ENCODE assay signal across 1 cellular context in the genomic region with DNA sequence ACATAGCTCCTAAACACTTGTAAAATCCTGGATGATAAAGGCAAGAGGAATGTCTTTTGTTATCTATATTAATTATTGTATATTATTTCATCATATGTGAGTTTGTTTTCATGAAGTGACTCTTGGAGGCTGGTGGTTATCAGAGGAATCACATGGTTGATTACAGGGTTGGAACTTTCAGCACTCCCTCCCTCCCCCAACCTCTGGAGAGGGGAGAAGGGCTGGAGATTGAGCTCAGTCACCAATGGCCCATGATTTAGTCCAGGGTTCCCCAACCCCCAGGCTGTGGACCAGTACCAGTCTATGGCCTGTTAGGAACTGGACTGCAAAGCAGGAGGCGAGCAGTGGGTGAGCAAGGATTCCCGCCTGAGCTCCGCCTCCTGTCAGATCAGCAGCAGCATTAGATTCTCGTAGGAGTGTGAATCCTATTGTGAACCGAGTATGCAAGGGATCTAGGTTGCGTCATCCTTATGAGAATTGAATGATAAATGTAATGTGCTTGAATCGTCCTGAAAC.
TF ChIP-seq lines count a peak whose summit lies in the region.

No MANE protein-coding gene starts in this region.

TF ChIP-seq in K562, 482 proteins besides CTCF, POLR2A, EP300 and RAD21 (continued from another document and continues in another):
- TF ChIP-seq, protein P1, sequence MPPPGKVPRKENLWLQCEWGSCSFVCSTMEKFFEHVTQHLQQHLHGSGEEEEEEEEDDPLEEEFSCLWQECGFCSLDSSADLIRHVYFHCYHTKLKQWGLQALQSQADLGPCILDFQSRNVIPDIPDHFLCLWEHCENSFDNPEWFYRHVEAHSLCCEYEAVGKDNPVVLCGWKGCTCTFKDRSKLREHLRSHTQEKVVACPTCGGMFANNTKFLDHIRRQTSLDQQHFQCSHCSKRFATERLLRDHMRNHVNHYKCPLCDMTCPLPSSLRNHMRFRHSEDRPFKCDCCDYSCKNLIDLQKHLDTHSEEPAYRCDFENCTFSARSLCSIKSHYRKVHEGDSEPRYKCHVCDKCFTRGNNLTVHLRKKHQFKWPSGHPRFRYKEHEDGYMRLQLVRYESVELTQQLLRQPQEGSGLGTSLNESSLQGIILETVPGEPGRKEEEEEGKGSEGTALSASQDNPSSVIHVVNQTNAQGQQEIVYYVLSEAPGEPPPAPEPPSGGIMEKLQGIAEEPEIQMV (tag; conservative IDR thresholded peaks at IDR 0.05; ENCODE audit: low read depth): no peak
- TF ChIP-seq EP400 (IDR thresholded peaks at IDR 0.05) (peak; percentile 25; the same call in 1 of the 2 replicates), CHCHD3 (CRISPR knock-in tag; IDR thresholded peaks at IDR 0.05) (no peak), HEY1 (CRISPR knock-in tag; IDR thresholded peaks at IDR 0.05; ENCODE audit: borderline replicate concordance) (no peak), ZNF766 (CRISPR knock-in tag; conservative IDR thresholded peaks at IDR 0.05) (peak; percentile 74; the same call in 1 of the 2 replicates), MYC (IDR thresholded peaks at IDR 0.05; ENCODE audit: low read depth, low read length) (peak; percentile 24), MYC (CRISPR knock-in tag; IDR thresholded peaks at IDR 0.05; ENCODE audit: borderline replicate concordance, low read depth) (no peak), GATA2 (CRISPR knock-in tag; IDR thresholded peaks at IDR 0.05) (no peak), KLF6 (CRISPR knock-in tag; IDR thresholded peaks at IDR 0.05; ENCODE audit: borderline replicate concordance) (peak; percentile 42; the same call in 1 of the 2 replicates), HMGN3 (IDR thresholded peaks at IDR 0.05; ENCODE audit: borderline replicate concordance, extremely low read depth, insufficient read length, low read depth, low read length) (no peak), HMG20B (CRISPR knock-in tag; IDR thresholded peaks at IDR 0.05) (no peak), ZC3H8 (IDR thresholded peaks at IDR 0.05) (no peak), SNIP1 (IDR thresholded peaks at IDR 0.05; ENCODE audit: low read depth) (no peak), ZNF354B (CRISPR knock-in tag; IDR thresholded peaks at IDR 0.05) (no peak; the same call in 1 of the 2 replicates), ZNF324 (CRISPR knock-in tag; IDR thresholded peaks at IDR 0.05) (no peak), PHTF2 (CRISPR knock-in tag; IDR thresholded peaks at IDR 0.05) (no peak), PURB (CRISPR knock-in tag; IDR thresholded peaks at IDR 0.05; ENCODE audit: low read depth) (no peak), ARHGAP35 (IDR thresholded peaks at IDR 0.05; ENCODE audit: partially characterized antibody) (no peak), HMG20A (CRISPR knock-in tag; conservative IDR thresholded peaks at IDR 0.05) (no peak), HDAC6 (IDR thresholded peaks at IDR 0.05; ENCODE audit: low read depth, low read length) (no peak), FOXJ3 (CRISPR knock-in tag; IDR thresholded peaks at IDR 0.05) (no peak), SNRNP70 (optimal IDR thresholded peaks at IDR 0.05; ENCODE audit: low read depth, low read length) (no peak), SOX6 (IDR thresholded peaks at IDR 0.05) (peak; percentile 68), LEF1 (IDR thresholded peaks at IDR 0.05) (peak; percentile 62; the same call in 1 of the 2 replicates), ZBED1 (IDR thresholded peaks at IDR 0.05) (no peak), RFX1 (IDR thresholded peaks at IDR 0.05) (no peak)
- TF ChIP-seq, protein P2, sequence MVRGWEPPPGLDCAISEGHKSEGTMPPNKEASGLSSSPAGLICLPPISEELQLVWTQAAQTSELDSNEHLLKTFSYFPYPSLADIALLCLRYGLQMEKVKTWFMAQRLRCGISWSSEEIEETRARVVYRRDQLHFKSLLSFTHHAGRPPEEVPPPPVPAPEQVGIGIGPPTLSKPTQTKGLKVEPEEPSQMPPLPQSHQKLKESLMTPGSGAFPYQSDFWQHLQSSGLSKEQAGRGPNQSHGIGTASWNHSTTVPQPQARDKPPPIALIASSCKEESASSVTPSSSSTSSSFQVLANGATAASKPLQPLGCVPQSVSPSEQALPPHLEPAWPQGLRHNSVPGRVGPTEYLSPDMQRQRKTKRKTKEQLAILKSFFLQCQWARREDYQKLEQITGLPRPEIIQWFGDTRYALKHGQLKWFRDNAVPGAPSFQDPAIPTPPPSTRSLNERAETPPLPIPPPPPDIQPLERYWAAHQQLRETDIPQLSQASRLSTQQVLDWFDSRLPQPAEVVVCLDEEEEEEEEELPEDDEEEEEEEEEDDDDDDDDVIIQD (CRISPR knock-in tag; IDR thresholded peaks at IDR 0.05): peak; percentile 20; the same call in 1 of the 2 replicates
- TF ChIP-seq, protein P3, sequence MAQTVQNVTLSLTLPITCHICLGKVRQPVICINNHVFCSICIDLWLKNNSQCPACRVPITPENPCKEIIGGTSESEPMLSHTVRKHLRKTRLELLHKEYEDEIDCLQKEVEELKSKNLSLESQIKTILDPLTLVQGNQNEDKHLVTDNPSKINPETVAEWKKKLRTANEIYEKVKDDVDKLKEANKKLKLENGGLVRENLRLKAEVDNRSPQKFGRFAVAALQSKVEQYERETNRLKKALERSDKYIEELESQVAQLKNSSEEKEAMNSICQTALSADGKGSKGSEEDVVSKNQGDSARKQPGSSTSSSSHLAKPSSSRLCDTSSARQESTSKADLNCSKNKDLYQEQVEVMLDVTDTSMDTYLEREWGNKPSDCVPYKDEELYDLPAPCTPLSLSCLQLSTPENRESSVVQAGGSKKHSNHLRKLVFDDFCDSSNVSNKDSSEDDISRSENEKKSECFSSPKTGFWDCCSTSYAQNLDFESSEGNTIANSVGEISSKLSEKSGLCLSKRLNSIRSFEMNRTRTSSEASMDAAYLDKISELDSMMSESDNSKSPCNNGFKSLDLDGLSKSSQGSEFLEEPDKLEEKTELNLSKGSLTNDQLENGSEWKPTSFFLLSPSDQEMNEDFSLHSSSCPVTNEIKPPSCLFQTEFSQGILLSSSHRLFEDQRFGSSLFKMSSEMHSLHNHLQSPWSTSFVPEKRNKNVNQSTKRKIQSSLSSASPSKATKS (CRISPR knock-in tag; IDR thresholded peaks at IDR 0.05): no peak
- TF ChIP-seq, protein P4, sequence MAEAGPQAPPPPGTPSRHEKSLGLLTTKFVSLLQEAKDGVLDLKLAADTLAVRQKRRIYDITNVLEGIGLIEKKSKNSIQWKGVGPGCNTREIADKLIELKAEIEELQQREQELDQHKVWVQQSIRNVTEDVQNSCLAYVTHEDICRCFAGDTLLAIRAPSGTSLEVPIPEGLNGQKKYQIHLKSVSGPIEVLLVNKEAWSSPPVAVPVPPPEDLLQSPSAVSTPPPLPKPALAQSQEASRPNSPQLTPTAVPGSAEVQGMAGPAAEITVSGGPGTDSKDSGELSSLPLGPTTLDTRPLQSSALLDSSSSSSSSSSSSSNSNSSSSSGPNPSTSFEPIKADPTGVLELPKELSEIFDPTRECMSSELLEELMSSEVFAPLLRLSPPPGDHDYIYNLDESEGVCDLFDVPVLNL (CRISPR knock-in tag; IDR thresholded peaks at IDR 0.05; ENCODE audit: low read depth): no peak
- TF ChIP-seq, protein P5, sequence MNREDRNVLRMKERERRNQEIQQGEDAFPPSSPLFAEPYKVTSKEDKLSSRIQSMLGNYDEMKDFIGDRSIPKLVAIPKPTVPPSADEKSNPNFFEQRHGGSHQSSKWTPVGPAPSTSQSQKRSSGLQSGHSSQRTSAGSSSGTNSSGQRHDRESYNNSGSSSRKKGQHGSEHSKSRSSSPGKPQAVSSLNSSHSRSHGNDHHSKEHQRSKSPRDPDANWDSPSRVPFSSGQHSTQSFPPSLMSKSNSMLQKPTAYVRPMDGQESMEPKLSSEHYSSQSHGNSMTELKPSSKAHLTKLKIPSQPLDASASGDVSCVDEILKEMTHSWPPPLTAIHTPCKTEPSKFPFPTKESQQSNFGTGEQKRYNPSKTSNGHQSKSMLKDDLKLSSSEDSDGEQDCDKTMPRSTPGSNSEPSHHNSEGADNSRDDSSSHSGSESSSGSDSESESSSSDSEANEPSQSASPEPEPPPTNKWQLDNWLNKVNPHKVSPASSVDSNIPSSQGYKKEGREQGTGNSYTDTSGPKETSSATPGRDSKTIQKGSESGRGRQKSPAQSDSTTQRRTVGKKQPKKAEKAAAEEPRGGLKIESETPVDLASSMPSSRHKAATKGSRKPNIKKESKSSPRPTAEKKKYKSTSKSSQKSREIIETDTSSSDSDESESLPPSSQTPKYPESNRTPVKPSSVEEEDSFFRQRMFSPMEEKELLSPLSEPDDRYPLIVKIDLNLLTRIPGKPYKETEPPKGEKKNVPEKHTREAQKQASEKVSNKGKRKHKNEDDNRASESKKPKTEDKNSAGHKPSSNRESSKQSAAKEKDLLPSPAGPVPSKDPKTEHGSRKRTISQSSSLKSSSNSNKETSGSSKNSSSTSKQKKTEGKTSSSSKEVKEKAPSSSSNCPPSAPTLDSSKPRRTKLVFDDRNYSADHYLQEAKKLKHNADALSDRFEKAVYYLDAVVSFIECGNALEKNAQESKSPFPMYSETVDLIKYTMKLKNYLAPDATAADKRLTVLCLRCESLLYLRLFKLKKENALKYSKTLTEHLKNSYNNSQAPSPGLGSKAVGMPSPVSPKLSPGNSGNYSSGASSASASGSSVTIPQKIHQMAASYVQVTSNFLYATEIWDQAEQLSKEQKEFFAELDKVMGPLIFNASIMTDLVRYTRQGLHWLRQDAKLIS (CRISPR knock-in tag; IDR thresholded peaks at IDR 0.05): no peak
- TF ChIP-seq, protein P6, sequence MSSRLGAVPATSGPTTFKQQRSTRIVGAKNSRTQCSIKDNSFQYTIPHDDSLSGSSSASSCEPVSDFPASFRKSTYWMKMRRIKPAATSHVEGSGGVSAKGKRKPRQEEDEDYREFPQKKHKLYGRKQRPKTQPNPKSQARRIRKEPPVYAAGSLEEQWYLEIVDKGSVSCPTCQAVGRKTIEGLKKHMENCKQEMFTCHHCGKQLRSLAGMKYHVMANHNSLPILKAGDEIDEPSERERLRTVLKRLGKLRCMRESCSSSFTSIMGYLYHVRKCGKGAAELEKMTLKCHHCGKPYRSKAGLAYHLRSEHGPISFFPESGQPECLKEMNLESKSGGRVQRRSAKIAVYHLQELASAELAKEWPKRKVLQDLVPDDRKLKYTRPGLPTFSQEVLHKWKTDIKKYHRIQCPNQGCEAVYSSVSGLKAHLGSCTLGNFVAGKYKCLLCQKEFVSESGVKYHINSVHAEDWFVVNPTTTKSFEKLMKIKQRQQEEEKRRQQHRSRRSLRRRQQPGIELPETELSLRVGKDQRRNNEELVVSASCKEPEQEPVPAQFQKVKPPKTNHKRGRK (tag; IDR thresholded peaks at IDR 0.05): no peak
- TF ChIP-seq, protein P7, sequence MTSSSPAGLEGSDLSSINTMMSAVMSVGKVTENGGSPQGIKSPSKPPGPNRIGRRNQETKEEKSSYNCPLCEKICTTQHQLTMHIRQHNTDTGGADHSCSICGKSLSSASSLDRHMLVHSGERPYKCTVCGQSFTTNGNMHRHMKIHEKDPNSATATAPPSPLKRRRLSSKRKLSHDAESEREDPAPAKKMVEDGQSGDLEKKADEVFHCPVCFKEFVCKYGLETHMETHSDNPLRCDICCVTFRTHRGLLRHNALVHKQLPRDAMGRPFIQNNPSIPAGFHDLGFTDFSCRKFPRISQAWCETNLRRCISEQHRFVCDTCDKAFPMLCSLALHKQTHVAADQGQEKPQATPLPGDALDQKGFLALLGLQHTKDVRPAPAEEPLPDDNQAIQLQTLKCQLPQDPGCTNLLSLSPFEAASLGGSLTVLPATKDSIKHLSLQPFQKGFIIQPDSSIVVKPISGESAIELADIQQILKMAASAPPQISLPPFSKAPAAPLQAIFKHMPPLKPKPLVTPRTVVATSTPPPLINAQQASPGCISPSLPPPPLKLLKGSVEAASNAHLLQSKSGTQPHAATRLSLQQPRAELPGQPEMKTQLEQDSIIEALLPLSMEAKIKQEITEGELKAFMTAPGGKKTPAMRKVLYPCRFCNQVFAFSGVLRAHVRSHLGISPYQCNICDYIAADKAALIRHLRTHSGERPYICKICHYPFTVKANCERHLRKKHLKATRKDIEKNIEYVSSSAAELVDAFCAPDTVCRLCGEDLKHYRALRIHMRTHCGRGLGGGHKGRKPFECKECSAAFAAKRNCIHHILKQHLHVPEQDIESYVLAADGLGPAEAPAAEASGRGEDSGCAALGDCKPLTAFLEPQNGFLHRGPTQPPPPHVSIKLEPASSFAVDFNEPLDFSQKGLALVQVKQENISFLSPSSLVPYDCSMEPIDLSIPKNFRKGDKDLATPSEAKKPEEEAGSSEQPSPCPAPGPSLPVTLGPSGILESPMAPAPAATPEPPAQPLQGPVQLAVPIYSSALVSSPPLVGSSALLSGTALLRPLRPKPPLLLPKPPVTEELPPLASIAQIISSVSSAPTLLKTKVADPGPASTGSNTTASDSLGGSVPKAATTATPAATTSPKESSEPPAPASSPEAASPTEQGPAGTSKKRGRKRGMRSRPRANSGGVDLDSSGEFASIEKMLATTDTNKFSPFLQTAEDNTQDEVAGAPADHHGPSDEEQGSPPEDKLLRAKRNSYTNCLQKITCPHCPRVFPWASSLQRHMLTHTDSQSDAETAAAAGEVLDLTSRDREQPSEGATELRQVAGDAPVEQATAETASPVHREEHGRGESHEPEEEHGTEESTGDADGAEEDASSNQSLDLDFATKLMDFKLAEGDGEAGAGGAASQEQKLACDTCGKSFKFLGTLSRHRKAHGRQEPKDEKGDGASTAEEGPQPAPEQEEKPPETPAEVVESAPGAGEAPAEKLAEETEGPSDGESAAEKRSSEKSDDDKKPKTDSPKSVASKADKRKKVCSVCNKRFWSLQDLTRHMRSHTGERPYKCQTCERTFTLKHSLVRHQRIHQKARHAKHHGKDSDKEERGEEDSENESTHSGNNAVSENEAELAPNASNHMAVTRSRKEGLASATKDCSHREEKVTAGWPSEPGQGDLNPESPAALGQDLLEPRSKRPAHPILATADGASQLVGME (CRISPR knock-in tag; IDR thresholded peaks at IDR 0.05): 0 out of 2 replicates have a peak, but pooled peaks have one; percentile 57
- TF ChIP-seq, protein P8, sequence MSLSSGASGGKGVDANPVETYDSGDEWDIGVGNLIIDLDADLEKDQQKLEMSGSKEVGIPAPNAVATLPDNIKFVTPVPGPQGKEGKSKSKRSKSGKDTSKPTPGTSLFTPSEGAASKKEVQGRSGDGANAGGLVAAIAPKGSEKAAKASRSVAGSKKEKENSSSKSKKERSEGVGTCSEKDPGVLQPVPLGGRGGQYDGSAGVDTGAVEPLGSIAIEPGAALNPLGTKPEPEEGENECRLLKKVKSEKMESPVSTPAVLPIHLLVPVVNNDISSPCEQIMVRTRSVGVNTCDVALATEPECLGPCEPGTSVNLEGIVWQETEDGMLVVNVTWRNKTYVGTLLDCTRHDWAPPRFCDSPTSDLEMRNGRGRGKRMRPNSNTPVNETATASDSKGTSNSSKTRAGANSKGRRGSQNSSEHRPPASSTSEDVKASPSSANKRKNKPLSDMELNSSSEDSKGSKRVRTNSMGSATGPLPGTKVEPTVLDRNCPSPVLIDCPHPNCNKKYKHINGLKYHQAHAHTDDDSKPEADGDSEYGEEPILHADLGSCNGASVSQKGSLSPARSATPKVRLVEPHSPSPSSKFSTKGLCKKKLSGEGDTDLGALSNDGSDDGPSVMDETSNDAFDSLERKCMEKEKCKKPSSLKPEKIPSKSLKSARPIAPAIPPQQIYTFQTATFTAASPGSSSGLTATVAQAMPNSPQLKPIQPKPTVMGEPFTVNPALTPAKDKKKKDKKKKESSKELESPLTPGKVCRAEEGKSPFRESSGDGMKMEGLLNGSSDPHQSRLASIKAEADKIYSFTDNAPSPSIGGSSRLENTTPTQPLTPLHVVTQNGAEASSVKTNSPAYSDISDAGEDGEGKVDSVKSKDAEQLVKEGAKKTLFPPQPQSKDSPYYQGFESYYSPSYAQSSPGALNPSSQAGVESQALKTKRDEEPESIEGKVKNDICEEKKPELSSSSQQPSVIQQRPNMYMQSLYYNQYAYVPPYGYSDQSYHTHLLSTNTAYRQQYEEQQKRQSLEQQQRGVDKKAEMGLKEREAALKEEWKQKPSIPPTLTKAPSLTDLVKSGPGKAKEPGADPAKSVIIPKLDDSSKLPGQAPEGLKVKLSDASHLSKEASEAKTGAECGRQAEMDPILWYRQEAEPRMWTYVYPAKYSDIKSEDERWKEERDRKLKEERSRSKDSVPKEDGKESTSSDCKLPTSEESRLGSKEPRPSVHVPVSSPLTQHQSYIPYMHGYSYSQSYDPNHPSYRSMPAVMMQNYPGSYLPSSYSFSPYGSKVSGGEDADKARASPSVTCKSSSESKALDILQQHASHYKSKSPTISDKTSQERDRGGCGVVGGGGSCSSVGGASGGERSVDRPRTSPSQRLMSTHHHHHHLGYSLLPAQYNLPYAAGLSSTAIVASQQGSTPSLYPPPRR (CRISPR knock-in tag; IDR thresholded peaks at IDR 0.05; ENCODE audit: borderline replicate concordance): no peak
